ENCODE assay signal across 9 cellular contexts in genomic region chr11:18383388-18384156, GRCh38. TPM values are rescaled to one million over a fixed set of nuclear protein-coding genes. Genes with fewer than 3 reads are reported as not detected.
DNase-seq lines count a peak whose midpoint lies in the region; ATAC-seq, FAIRE-seq and TF ChIP-seq lines count a peak whose summit lies in the region.
"Had no signal": no experiment of that assay in that cellular context is flagged by ENCODE, and none has a peak within 500 bp of the region (broad histone marks: within the 10 kb centered on the region; RNA-seq: fewer than 3 reads in every experiment).

No MANE protein-coding gene starts in this region.

- H3K27me3 ChIP-seq in astrocyte (ENCODE audit: insufficient read depth, low read length), result no peaks in the 10 kb centered on the region

- no peaks in the 10 kb centered on the region for H4K20me1 ChIP-seq in astrocyte (ENCODE audit: insufficient read depth, low read length)

- H3K4me3 ChIP-seq in astrocyte (ENCODE audit: insufficient read depth, low read depth, low read length) (no peak overlapping the region), skin epidermis (no peak overlapping the region)

- H3K27ac Mint-ChIP-seq in T-helper 17 cell (peak overlapping the region; percentile 98), astrocyte (ENCODE audit: unreplicated experiment) (peak overlapping the region; percentile 97)

- H3K9ac ChIP-seq in astrocyte (ENCODE audit: low read length), result peak overlapping the region; percentile 71

- H3K36me3 Mint-ChIP-seq in T-helper 17 cell (ENCODE audit: low read depth) (no peaks in the 10 kb centered on the region), astrocyte (ENCODE audit: low read depth, unreplicated experiment) (no peaks in the 10 kb centered on the region)

- H3K27ac ChIP-seq in astrocyte (ENCODE audit: low read depth, low read length), result peak overlapping the region; percentile 88
- peak overlapping the region; percentile 64 to 100 (median 93) for H3K27ac ChIP-seq in skin epidermis

- peaks cover 44% of the 10 kb centered on the region for H3K4me1 Mint-ChIP-seq in T-helper 17 cell
- peaks cover 18% of the 10 kb centered on the region for H3K4me1 Mint-ChIP-seq in astrocyte (ENCODE audit: low read depth, unreplicated experiment)

- H3K79me2 ChIP-seq in astrocyte (ENCODE audit: insufficient read depth, low read length), result no peaks in the 10 kb centered on the region

- FAIRE-seq in astrocyte (lab: Jason Lieb, UNC) (peak; percentile 80), D721Med (lab: Jason Lieb, UNC) (no peak)

- H3K4me1 ChIP-seq in astrocyte (ENCODE audit: insufficient read depth, low read length), result peaks cover 23% of the 10 kb centered on the region

- H3K4me2 ChIP-seq in astrocyte (ENCODE audit: low read length), result peak overlapping the region; percentile 71

- DNase-seq in EL (peak; percentile 99), HPDE6-E6E7 (ENCODE audit: extremely low spot score) (peak; percentile 90), T-helper 17 cell (peak; percentile 31 to 66 (median 49)), astrocyte (ENCODE audit: low read depth) (peak; percentile 97), iPS-NIHi11 (ENCODE audit: low spot score) (peak; percentile 54), D721Med (ENCODE audit: insufficient read length, low spot score) (no peak)

- no peak for TF ChIP-seq CTCF in astrocyte (IDR thresholded peaks at IDR 0.05; ENCODE audit: insufficient read depth, low read depth, low read length)
- TF ChIP-seq CTCF in D721Med (IDR thresholded peaks at IDR 0.05; ENCODE audit: insufficient read depth, missing control alignments), result no peak

- no peaks in the 10 kb centered on the region for H3K9me3 Mint-ChIP-seq in astrocyte (ENCODE audit: unreplicated experiment)

- H3K9me3 ChIP-seq in T-helper 17 cell (ENCODE audit: control insufficient read depth, low read length, poor library complexity, severe bottlenecking) (no peaks in the 10 kb centered on the region), astrocyte (ENCODE audit: insufficient read depth, low read depth, low read length) (no peaks in the 10 kb centered on the region)

- ATAC-seq in GM21381 (IDR thresholded peaks at IDR 0.05; ENCODE audit: unreplicated experiment) (peak; percentile 82), T-helper 17 cell (peak; percentile 79)

- H3K36me3 ChIP-seq in astrocyte (ENCODE audit: insufficient read depth, low read length), result no peaks in the 10 kb centered on the region

- H3K27me3 Mint-ChIP-seq in T-helper 17 cell (no peaks in the 10 kb centered on the region), astrocyte (ENCODE audit: low read depth, unreplicated experiment) (peaks cover 3% of the 10 kb centered on the region)

- H3K4me3 Mint-ChIP-seq in T-helper 17 cell, result peak overlapping the region; percentile 85
- no peak overlapping the region for H3K4me3 Mint-ChIP-seq in astrocyte (ENCODE audit: unreplicated experiment)

- H2AFZ ChIP-seq in astrocyte (ENCODE audit: low read depth, low read length), result peak overlapping the region; percentile 79

RNA-seq across cellular contexts. Expression of gene LDHA, which starts 10.8 kb away (rescaled TPM):
- 100 to 1,000 TPM; 260 to 313 TPM for total RNA-seq in T-helper 17 cell
- total RNA-seq in astrocyte, result 852 and 929 TPM in 2 replicates

RNA-seq across cellular contexts. Expression of gene LDHC, which starts 28.5 kb away (rescaled TPM):
- total RNA-seq in T-helper 17 cell (not detected), astrocyte (not detected in 2 replicates)
- total RNA-seq: mononuclear cell had no signal
